9 cellular contexts compared by ENCODE assay signal in genomic region chr20:20603339-20603990, GRCh38.
DNase-seq lines count a peak whose midpoint lies in the region; ATAC-seq lines count a peak whose summit lies in the region.
"Had no signal": no experiment of that assay in that cellular context is flagged by ENCODE, and none has a peak within 500 bp of the region (broad histone marks: within the 10 kb centered on the region; RNA-seq: fewer than 3 reads in every experiment).

No MANE protein-coding gene starts in this region.

- H3K9me3 ChIP-seq in GM23248 (ENCODE audit: low read depth), result no peaks in the 10 kb centered on the region

- H4K20me1 ChIP-seq in GM23248 (ENCODE audit: insufficient read depth), result no peaks in the 10 kb centered on the region

- H3K9ac ChIP-seq in GM23248, result no peak overlapping the region

- H3K27ac ChIP-seq in GM23248, result no peak overlapping the region

- H3K4me1 ChIP-seq in GM23248 (ENCODE audit: insufficient read depth), result no peaks in the 10 kb centered on the region

- WGBS in GM23248 (ENCODE audit: low coverage in 1 of 2, low lambda C conversion rate in 2 of 2, missing lambda C conversion rate in 2 of 2), 2 experiments, result 81 to 87% methylated on average over 5 of the region's 5 CpGs

- no peaks in the 10 kb centered on the region for H3K79me2 ChIP-seq in GM23248 (ENCODE audit: insufficient read depth)

- ATAC-seq in GM18909 (IDR thresholded peaks at IDR 0.05; ENCODE audit: poor library complexity, unreplicated experiment) (peak; percentile 99), HG02852 (IDR thresholded peaks at IDR 0.05; ENCODE audit: unreplicated experiment) (peak; percentile 99)
- ATAC-seq: Panc1 had no signal

- DNase-seq in NCI-H2029 (lab: John Stamatoyannopoulos, UW) (peak; percentile 92), DMS114 treated with DMSO at 0.1 percent for 48 hours (lab: John Stamatoyannopoulos, UW; ENCODE audit: unreplicated experiment) (no peak), GM23248 (no peak), HuH-7 (ENCODE audit: low spot score) (no peak), KG1 (lab: John Stamatoyannopoulos, UW) (no peak)
- DNase-seq in central memory CD4-positive, alpha-beta T cell, result peak; percentile 7

- H3F3A ChIP-seq in GM23248 (ENCODE audit: insufficient read depth), result no peaks in the 10 kb centered on the region

- no peaks in the 10 kb centered on the region for H3K9me2 ChIP-seq in GM23248 (ENCODE audit: insufficient read depth)

- no peaks in the 10 kb centered on the region for H3K36me3 ChIP-seq in GM23248 (ENCODE audit: low read depth)

- in situ Hi-C loops in GM23248 (cut with MboI), result no loop called here

- H3K4me3 ChIP-seq in GM23248, result no peak overlapping the region

- no peak overlapping the region for H2AFZ ChIP-seq in GM23248

- no peak overlapping the region for H3K4me2 ChIP-seq in GM23248 (ENCODE audit: unreplicated experiment)

- H3K27me3 ChIP-seq in GM23248 (replicated peaks; ENCODE audit: insufficient read depth), result no peaks in the 10 kb centered on the region

Comparison
In these comparisons a context has a peak if more than half of its experiments do, and no peak if none do; other contexts are left out.
1. DNase-seq: peak in NCI-H2029 (single experiment) and central memory CD4-positive, alpha-beta T cell (single experiment); none in DMS114 treated with DMSO at 0.1 percent for 48 hours (single experiment), GM23248 (single experiment), HuH-7 (single experiment) and KG1 (single experiment).